Comparison of ENCODE assay signal across 8 cellular contexts in the genomic region with DNA sequence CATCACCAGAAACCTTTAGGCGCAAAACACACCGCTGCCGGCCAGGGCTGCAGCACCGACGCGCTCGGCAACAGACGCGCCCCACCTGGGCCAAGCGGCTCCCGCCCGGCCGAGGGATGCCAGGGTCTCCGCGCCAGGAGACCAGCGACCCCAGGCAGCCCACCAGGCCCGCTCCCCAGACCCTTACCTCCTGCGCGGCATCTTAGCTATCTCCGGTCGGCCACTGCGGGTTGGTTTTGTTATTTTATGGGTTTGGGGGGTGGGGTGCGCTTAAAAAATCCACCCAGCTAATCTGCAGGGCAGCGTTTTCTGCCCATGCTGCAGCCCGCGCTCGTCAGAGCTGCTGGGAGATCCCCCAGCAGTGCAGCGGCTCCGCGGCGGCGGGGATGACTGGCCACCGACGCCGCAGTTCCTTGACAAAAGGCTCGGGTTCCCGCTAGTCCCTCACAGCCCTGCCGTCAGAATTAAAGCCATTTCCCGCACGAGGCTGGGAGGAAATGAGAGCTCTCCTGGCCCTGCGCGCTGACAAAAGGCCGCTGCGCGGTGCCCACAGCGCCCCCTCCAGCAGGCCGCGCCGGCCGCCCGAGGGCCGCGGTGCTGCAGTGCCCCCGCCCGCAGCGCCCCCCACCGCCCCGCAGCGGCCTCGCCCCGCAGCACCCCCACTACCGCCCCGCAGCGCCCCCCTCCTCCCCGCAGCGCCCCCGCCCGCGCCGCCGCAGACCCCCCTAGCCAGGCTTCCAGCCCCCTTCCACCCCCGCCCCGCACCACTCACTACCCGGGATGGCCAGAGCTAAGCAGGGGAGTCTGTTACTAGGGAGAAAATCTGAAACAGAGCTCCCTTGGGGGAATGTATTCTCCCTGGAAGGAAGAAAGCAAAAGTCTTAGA. TPM values are rescaled to one million over a fixed set of nuclear protein-coding genes. Genes with fewer than 3 reads are reported as not detected.
A peak's percentile ranks its signal among the peaks of the same experiment; 100 is the strongest.
DNase-seq lines count a peak whose midpoint lies in the region; ATAC-seq, FAIRE-seq and TF ChIP-seq lines count a peak whose summit lies in the region.

A gene with protein sequence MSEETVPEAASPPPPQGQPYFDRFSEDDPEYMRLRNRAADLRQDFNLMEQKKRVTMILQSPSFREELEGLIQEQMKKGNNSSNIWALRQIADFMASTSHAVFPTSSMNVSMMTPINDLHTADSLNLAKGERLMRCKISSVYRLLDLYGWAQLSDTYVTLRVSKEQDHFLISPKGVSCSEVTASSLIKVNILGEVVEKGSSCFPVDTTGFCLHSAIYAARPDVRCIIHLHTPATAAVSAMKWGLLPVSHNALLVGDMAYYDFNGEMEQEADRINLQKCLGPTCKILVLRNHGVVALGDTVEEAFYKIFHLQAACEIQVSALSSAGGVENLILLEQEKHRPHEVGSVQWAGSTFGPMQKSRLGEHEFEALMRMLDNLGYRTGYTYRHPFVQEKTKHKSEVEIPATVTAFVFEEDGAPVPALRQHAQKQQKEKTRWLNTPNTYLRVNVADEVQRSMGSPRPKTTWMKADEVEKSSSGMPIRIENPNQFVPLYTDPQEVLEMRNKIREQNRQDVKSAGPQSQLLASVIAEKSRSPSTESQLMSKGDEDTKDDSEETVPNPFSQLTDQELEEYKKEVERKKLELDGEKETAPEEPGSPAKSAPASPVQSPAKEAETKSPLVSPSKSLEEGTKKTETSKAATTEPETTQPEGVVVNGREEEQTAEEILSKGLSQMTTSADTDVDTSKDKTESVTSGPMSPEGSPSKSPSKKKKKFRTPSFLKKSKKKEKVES (minus strand): TSS at position 502 of the 886 bp plus-strand sequence. CDS start 61,792 bp downstream, outside the sequence.

- TF ChIP-seq RAD21 in Ishikawa (IDR thresholded peaks at IDR 0.05; ENCODE audit: low read depth) = peak; percentile 14; the same call in 1 of the 2 replicates

- no peaks in the 10 kb centered on the region; the same call in 1 of the 2 replicates for H3K36me3 ChIP-seq in SJCRH30

- no peak for FAIRE-seq in D721Med (lab: Jason Lieb, UNC)

- TF ChIP-seq CTCF in D721Med (IDR thresholded peaks at IDR 0.05; ENCODE audit: insufficient read depth, missing control alignments) = no peak
- no peak for TF ChIP-seq CTCF in cardiac fibroblast (IDR thresholded peaks at IDR 0.05; ENCODE audit: low read depth, low read length)

- H3K27ac ChIP-seq in layer of hippocampus (ENCODE audit: low read depth, low read length) (peak within 1 kb of the TSS; percentile 18), SJCRH30 (no peak within 1 kb of the TSS)

- H3K4me3 ChIP-seq in cardiac fibroblast (replicated peaks in 1 of 2; ENCODE audit: low read depth in 2 of 2, low read length in 2 of 2) = peak within 1 kb of the TSS in 1 of 2 donors; percentile 3
- H3K4me3 ChIP-seq in SJCRH30 = no peak within 1 kb of the TSS

- H3K27me3 ChIP-seq in layer of hippocampus (ENCODE audit: control insufficient read depth, insufficient read depth, low read length) = peaks cover 3% of the 10 kb centered on the region
- peaks cover 35% of the 10 kb centered on the region for H3K27me3 ChIP-seq in SJCRH30

- ATAC-seq in HG02852 (IDR thresholded peaks at IDR 0.05; ENCODE audit: unreplicated experiment) = no peak

- no peaks in the 10 kb centered on the region for H3K9me3 ChIP-seq in SJCRH30 (replicated peaks)

- peak; percentile 41 for DNase-seq in D721Med (ENCODE audit: insufficient read length, low spot score)
- DNase-seq in SKM-1 treated with dmso at 0.1 percent for 144 hours (lab: John Stamatoyannopoulos, UW; ENCODE audit: unreplicated experiment) = peak; percentile 57
- DNase-seq in cardiac fibroblast (ENCODE audit: low read depth in 2 of 2) = peak; percentile 3 to 21
- DNase-seq in stimulated activated CD4-positive, alpha-beta T cell treated with anti-CD3 and anti-CD28 coated beads, Interleukin-4, amount 100 ng/mL, for 24 hours = peak; percentile 37
- no peak for DNase-seq in SJCRH30

- no peak for TF ChIP-seq EP300 in Ishikawa (IDR thresholded peaks at IDR 0.05; ENCODE audit: borderline replicate concordance)

- H3K4me1 ChIP-seq in SJCRH30 = no peaks in the 10 kb centered on the region

TF ChIP-seq in Ishikawa, 13 proteins besides CTCF, POLR2A, EP300 and RAD21:
- no peak for TF ChIP-seq CREB1 (IDR thresholded peaks at IDR 0.05; ENCODE audit: low read depth)
- TF ChIP-seq, protein P1, sequence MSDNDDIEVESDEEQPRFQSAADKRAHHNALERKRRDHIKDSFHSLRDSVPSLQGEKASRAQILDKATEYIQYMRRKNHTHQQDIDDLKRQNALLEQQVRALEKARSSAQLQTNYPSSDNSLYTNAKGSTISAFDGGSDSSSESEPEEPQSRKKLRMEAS (IDR thresholded peaks at IDR 0.05) = peak; percentile 70
- TF ChIP-seq TEAD4 (IDR thresholded peaks at IDR 0.05) = no peak
- TF ChIP-seq EGR1 (IDR thresholded peaks at IDR 0.05) = no peak
- no peak for TF ChIP-seq TCF12 (IDR thresholded peaks at IDR 0.05; ENCODE audit: low read depth)
- TF ChIP-seq TAF1 (IDR thresholded peaks at IDR 0.05; ENCODE audit: low read depth) = peak; percentile 33; the same call in 1 of the 2 replicates
- 0 out of 2 replicates have a peak, but pooled peaks have one; percentile 24 for TF ChIP-seq ZBTB7A (IDR thresholded peaks at IDR 0.05; ENCODE audit: low read depth)
- no peak for TF ChIP-seq NFIC (IDR thresholded peaks at IDR 0.05)
- no peak for TF ChIP-seq YY1 (IDR thresholded peaks at IDR 0.05; ENCODE audit: low read depth)
- TF ChIP-seq, protein P2, sequence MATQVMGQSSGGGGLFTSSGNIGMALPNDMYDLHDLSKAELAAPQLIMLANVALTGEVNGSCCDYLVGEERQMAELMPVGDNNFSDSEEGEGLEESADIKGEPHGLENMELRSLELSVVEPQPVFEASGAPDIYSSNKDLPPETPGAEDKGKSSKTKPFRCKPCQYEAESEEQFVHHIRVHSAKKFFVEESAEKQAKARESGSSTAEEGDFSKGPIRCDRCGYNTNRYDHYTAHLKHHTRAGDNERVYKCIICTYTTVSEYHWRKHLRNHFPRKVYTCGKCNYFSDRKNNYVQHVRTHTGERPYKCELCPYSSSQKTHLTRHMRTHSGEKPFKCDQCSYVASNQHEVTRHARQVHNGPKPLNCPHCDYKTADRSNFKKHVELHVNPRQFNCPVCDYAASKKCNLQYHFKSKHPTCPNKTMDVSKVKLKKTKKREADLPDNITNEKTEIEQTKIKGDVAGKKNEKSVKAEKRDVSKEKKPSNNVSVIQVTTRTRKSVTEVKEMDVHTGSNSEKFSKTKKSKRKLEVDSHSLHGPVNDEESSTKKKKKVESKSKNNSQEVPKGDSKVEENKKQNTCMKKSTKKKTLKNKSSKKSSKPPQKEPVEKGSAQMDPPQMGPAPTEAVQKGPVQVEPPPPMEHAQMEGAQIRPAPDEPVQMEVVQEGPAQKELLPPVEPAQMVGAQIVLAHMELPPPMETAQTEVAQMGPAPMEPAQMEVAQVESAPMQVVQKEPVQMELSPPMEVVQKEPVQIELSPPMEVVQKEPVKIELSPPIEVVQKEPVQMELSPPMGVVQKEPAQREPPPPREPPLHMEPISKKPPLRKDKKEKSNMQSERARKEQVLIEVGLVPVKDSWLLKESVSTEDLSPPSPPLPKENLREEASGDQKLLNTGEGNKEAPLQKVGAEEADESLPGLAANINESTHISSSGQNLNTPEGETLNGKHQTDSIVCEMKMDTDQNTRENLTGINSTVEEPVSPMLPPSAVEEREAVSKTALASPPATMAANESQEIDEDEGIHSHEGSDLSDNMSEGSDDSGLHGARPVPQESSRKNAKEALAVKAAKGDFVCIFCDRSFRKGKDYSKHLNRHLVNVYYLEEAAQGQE (IDR thresholded peaks at IDR 0.05; ENCODE audit: low read depth) = no peak
- no peak for TF ChIP-seq FOXM1 (IDR thresholded peaks at IDR 0.05; ENCODE audit: borderline replicate concordance, low read depth)
- TF ChIP-seq, protein P3, sequence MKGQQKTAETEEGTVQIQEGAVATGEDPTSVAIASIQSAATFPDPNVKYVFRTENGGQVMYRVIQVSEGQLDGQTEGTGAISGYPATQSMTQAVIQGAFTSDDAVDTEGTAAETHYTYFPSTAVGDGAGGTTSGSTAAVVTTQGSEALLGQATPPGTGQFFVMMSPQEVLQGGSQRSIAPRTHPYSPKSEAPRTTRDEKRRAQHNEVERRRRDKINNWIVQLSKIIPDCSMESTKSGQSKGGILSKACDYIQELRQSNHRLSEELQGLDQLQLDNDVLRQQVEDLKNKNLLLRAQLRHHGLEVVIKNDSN (IDR thresholded peaks at IDR 0.05) = no peak
- TF ChIP-seq CEBPB (IDR thresholded peaks at IDR 0.05) = no peak
TF ChIP-seq in Ishikawa: peak in this region for 3.

RNA-seq across cellular contexts. Expression of the gene that starts here (rescaled TPM):
- total RNA-seq in SJCRH30 (2014; rRNA removed; shearing (Covaris generic)) = 0.08 and 0.13 TPM in 2 replicates

Comparison
In these comparisons a context has a peak if more than half of its experiments do, and no peak if none do; other contexts are left out.
1. DNase-seq: peak in D721Med (single experiment), SKM-1 treated with dmso at 0.1 percent for 144 hours (single experiment), cardiac fibroblast (2 of 2) and stimulated activated CD4-positive, alpha-beta T cell treated with anti-CD3 and anti-CD28 coated beads, Interleukin-4, amount 100 ng/mL, for 24 hours (single experiment); none in SJCRH30 (0 of 2).